Comparison of ENCODE assay signal across 8 cellular contexts in genomic region chr11:14500181-14500651, GRCh38. TPM values are rescaled to one million over a fixed set of nuclear protein-coding genes. Genes with fewer than 3 reads are reported as not detected.
DNase-seq lines count a peak whose midpoint lies in the region; ATAC-seq and TF ChIP-seq lines count a peak whose summit lies in the region.

No MANE protein-coding gene starts in this region.

- DNase-seq in AG08395 (ENCODE audit: low spot score) (peak; percentile 50), NCI-H2196 treated with DMSO at 0.1 percent for 48 hours (lab: John Stamatoyannopoulos, UW; ENCODE audit: unreplicated experiment) (peak; percentile 52), endothelial cell (ENCODE audit: low spot score) (peak; percentile 16)
- peak; percentile 36 to 44 for DNase-seq in activated CD4-positive, alpha-beta T cell treated with anti-CD3 and anti-CD28 coated beads, Interleukin-2, amount 50 U/mL, for 4 hours

- no peaks in the 10 kb centered on the region for H3K27me3 Mint-ChIP-seq in endothelial cell (ENCODE audit: unreplicated experiment)

- H3K9me3 Mint-ChIP-seq in endothelial cell (ENCODE audit: unreplicated experiment): no peaks in the 10 kb centered on the region

- peak overlapping the region; percentile 96 for H3K27ac Mint-ChIP-seq in endothelial cell (ENCODE audit: unreplicated experiment)

- peaks cover 16% of the 10 kb centered on the region for H3K4me1 ChIP-seq in mononuclear cell (ENCODE audit: insufficient read depth, low read length)
- H3K4me1 ChIP-seq in stomach smooth muscle (ENCODE audit: control insufficient read depth, insufficient read depth, low read length): no peaks in the 10 kb centered on the region

- H3K36me3 ChIP-seq in stomach smooth muscle (ENCODE audit: control insufficient read depth in 2 of 2, insufficient read depth in 2 of 2, low read length in 2 of 2): peaks cover 11 to 30% of the 10 kb centered on the region in 2 donors

- ATAC-seq in GM18519 (IDR thresholded peaks at IDR 0.05; ENCODE audit: low FRiP score, unreplicated experiment) (peak; percentile 42), HG02981 (IDR thresholded peaks at IDR 0.05; ENCODE audit: unreplicated experiment) (peak; percentile 53)

- H3K4me3 ChIP-seq in mononuclear cell (ENCODE audit: low read length) (peak overlapping the region; percentile 71), stomach smooth muscle (ENCODE audit: low read length in 2 of 2) (peak overlapping the region; percentile 83 to 99)

- H3K27ac ChIP-seq in stomach smooth muscle (ENCODE audit: low read length): peak overlapping the region; percentile 66

- H3K27me3 ChIP-seq in mononuclear cell (ENCODE audit: insufficient read depth, low read length) (no peaks in the 10 kb centered on the region), stomach smooth muscle (ENCODE audit: control insufficient read depth in 1 of 2, insufficient read depth in 2 of 2, low read length in 2 of 2) (no peaks in the 10 kb centered on the region)

- H3K9me3 ChIP-seq in mononuclear cell (ENCODE audit: low read depth, low read length) (no peaks in the 10 kb centered on the region), stomach smooth muscle (ENCODE audit: control insufficient read depth in 2 of 2, low read length in 2 of 2) (no peaks in the 10 kb centered on the region)

- H3K36me3 Mint-ChIP-seq in endothelial cell (ENCODE audit: low read depth, unreplicated experiment): peaks cover 18% of the 10 kb centered on the region

- peak overlapping the region; percentile 81 to 92 for H3K9ac ChIP-seq in stomach smooth muscle (ENCODE audit: low read length in 2 of 2)

- peak overlapping the region; percentile 96 for H3K4me3 Mint-ChIP-seq in endothelial cell (ENCODE audit: unreplicated experiment)

- TF ChIP-seq CTCF in endothelial cell (IDR thresholded peaks at IDR 0.05; ENCODE audit: unreplicated experiment): no peak

- peaks cover 19% of the 10 kb centered on the region for H3K4me1 Mint-ChIP-seq in endothelial cell (ENCODE audit: unreplicated experiment)

RNA-seq across cellular contexts. Expression of gene COPB1, which starts 0.6 kb away (rescaled TPM):
- total RNA-seq in endothelial cell (ENCODE audit: unreplicated experiment): 132 TPM
- total RNA-seq in mononuclear cell: 127 TPM

RNA-seq across cellular contexts. Expression of gene PSMA1, which starts 20.0 kb away (rescaled TPM):
- total RNA-seq in endothelial cell (ENCODE audit: unreplicated experiment) (163 TPM), mononuclear cell (171 TPM)

Comparison
In these comparisons a context has a peak if more than half of its experiments do, and no peak if none do; other contexts are left out.
1. Peak in every context shown above with its lines: DNase-seq, ATAC-seq, H3K4me3 ChIP-seq and H3K27ac ChIP-seq.